In the genomic region with DNA sequence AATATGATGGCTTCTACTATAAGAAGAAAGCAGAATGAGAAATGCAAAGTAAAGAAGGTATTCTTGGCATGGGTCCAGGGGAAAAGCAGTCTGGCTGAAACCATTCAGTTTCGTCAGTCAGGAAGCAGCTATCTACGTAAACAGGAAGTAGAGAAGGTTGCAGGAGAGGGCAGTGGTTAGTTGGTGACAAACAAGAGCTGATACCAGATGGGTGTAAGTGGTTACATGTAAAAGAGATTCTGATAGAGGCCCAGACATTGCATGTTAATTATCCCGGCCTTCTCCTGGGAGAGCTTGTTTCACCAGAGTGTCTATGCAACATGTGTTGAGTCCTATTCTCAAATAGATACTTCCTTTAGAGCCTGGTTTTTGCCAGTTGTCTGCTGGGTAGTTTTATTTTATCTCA, we compare ENCODE assay signal across 8 cellular contexts. TPM values are rescaled to one million over a fixed set of nuclear protein-coding genes. Genes with fewer than 3 reads are reported as not detected.
A peak's percentile ranks its signal among the peaks of the same experiment; 100 is the strongest.
DNase-seq lines count a peak whose midpoint lies in the region; ATAC-seq, FAIRE-seq and TF ChIP-seq lines count a peak whose summit lies in the region.

No MANE protein-coding gene starts in this region.

- peaks cover 26% of the 10 kb centered on the region for H3K36me3 Mint-ChIP-seq in activated naive CD4-positive, alpha-beta T cell treated with anti-CD3 and anti-CD28 coated beads, Interleukin-2, amount 50 U/mL, for 24 hours

- no peaks in the 10 kb centered on the region for H3K79me2 ChIP-seq in HepG2 (ENCODE audit: insufficient read depth, low read length)

- H3K27ac ChIP-seq in HepG2 (ENCODE audit: extremely low read length, insufficient read depth, low read length), result peak overlapping the region; percentile 1

- H3K36me3 ChIP-seq in HepG2 (replicated peaks in 1 of 2; ENCODE audit: control insufficient read depth in 1 of 2, insufficient read depth in 2 of 2, low read length in 2 of 2), result no peaks in the 10 kb centered on the region

- no peak for TF ChIP-seq POLR2A in HepG2 (IDR thresholded peaks at IDR 0.05; ENCODE audit: insufficient read depth in 1 of 2, low read depth in 2 of 2, low read length in 2 of 2)

- 58% methylated on average over 3 of the region's 3 CpGs for WGBS in HepG2 (ENCODE audit: low lambda C conversion rate)

- H3K9me3 ChIP-seq in HepG2 (ENCODE audit: low read length), result no peaks in the 10 kb centered on the region

- peaks cover 64% of the 10 kb centered on the region for H3K4me1 Mint-ChIP-seq in activated naive CD4-positive, alpha-beta T cell treated with anti-CD3 and anti-CD28 coated beads, Interleukin-2, amount 50 U/mL, for 24 hours

- H3K27me3 Mint-ChIP-seq in activated naive CD4-positive, alpha-beta T cell treated with anti-CD3 and anti-CD28 coated beads, Interleukin-2, amount 50 U/mL, for 24 hours, result no peaks in the 10 kb centered on the region

- in situ Hi-C loops in HepG2 (cut with HindIII; ENCODE audit: extremely low pct_ligation_motif_present, low pct_unique_long_range_greater_than_20kb), result no loop called here

- ATAC-seq in GM19324 (IDR thresholded peaks at IDR 0.05; ENCODE audit: low FRiP score, unreplicated experiment) (peak; percentile 100), HG03439 (IDR thresholded peaks at IDR 0.05; ENCODE audit: unreplicated experiment) (peak; percentile 98), HepG2 (peak; percentile 65)
- ATAC-seq in stimulated activated naive CD8-positive, alpha-beta T cell treated with anti-CD3 and anti-CD28 coated beads, Interleukin-15, Interleukin-2, amounts not matched to agents 100 U/mL and 50 U/mL, for 24 hours, result peak; percentile 98

- DNase-seq in CD1c-positive myeloid dendritic cell (ENCODE audit: extremely low spot score) (peak; percentile 77), HepG2 (ENCODE audit: low spot score) (peak; percentile 82), NCI-H1930 (lab: John Stamatoyannopoulos, UW) (no peak)
- DNase-seq in stimulated activated naive CD8-positive, alpha-beta T cell treated with anti-CD3 and anti-CD28 coated beads, Interleukin-15, Interleukin-2, amounts not matched to agents 100 U/mL and 50 U/mL, for 24 hours, result peak; percentile 36

- H3K27ac Mint-ChIP-seq in activated naive CD4-positive, alpha-beta T cell treated with anti-CD3 and anti-CD28 coated beads, Interleukin-2, amount 50 U/mL, for 24 hours, result peak overlapping the region; percentile 82

- TF ChIP-seq EP300 in HepG2 (IDR thresholded peaks at IDR 0.05; ENCODE audit: low read depth in 2 of 2, low read length in 2 of 2) (peak in 1 of 2 experiments; percentile 63; a peak in 1 of 4 replicates), HepG2 (CRISPR knock-in tag; IDR thresholded peaks at IDR 0.05; ENCODE audit: borderline replicate concordance) (no peak)

- no peaks in the 10 kb centered on the region for H4K20me1 ChIP-seq in HepG2 (ENCODE audit: insufficient read depth, low read length)

- no peak overlapping the region for H3K4me3 ChIP-seq in HepG2 (replicated peaks in 1 of 3; ENCODE audit: insufficient read depth in 1 of 3, low read depth in 2 of 3, low read length in 3 of 3)

- peaks cover 8% of the 10 kb centered on the region for H3K9me3 Mint-ChIP-seq in activated naive CD4-positive, alpha-beta T cell treated with anti-CD3 and anti-CD28 coated beads, Interleukin-2, amount 50 U/mL, for 24 hours

- H2AFZ ChIP-seq in HepG2 (ENCODE audit: low read length), result no peak overlapping the region

- no peaks in the 10 kb centered on the region for H3K27me3 ChIP-seq in HepG2 (ENCODE audit: control insufficient read depth in 1 of 2, insufficient read depth in 2 of 2, low read length in 2 of 2)

- no peak for TF ChIP-seq RAD21 in HepG2 (CRISPR knock-in tag; IDR thresholded peaks at IDR 0.05)

- BruUV-seq in HepG2 (replicated peaks; lab: Mats Ljungman, UMichigan), result no TSS peak

- FAIRE-seq in HepG2 (lab: Jason Lieb, UNC), result peak; percentile 51

- H3K4me3 Mint-ChIP-seq in activated naive CD4-positive, alpha-beta T cell treated with anti-CD3 and anti-CD28 coated beads, Interleukin-2, amount 50 U/mL, for 24 hours, result peak overlapping the region; percentile 57

- intact Hi-C loops in HepG2 (cut with micrococcal nuclease; ENCODE audit: unreplicated experiment), result no loop called here

- peaks cover 48% of the 10 kb centered on the region for H3K4me1 ChIP-seq in HepG2 (ENCODE audit: insufficient read depth, low read length)

- CTCF ChIA-PET in HepG2 (lab: Yijun Ruan, JAX; ENCODE audit: low intra/inter-chr PET ratio, low total read pairs), result no interaction called here

- H3K4me2 ChIP-seq in HepG2 (ENCODE audit: low read depth, low read length), result peak overlapping the region; percentile 18; the same call in 1 of the 2 replicates

- POLR2A ChIA-PET in HepG2 (lab: Yijun Ruan, JAX), result interaction anchor here (1.0 kb wide), 1 partner anchor 37 kb away, joined by 3 read pairs; no protein-coding TSS in a partner anchor

- peak; percentile 13; the same call in 1 of the 2 replicates for TF ChIP-seq CTCF in HepG2 (CRISPR knock-in tag; IDR thresholded peaks at IDR 0.05)

- H3K9ac ChIP-seq in HepG2 (ENCODE audit: insufficient read depth, low read depth, low read length), result no peak overlapping the region

TF ChIP-seq in PFSK-1, 5 proteins besides CTCF, POLR2A, EP300 and RAD21 (continues in another document):
- TF ChIP-seq SIN3A (IDR thresholded peaks at IDR 0.05; ENCODE audit: borderline replicate concordance, insufficient read depth, low read length) (no peak), FOXP2 (optimal IDR thresholded peaks at IDR 0.05; ENCODE audit: borderline replicate concordance, extremely low read depth, extremely low read length, insufficient read depth) (peak; percentile 93)

TF ChIP-seq in HepG2, 621 proteins besides CTCF, POLR2A, EP300 and RAD21 (continues in another document):
- TF ChIP-seq THAP11 (CRISPR knock-in tag; IDR thresholded peaks at IDR 0.05), result peak; percentile 55
- peak; percentile 77; the same call in 1 of the 2 replicates for TF ChIP-seq IRF2 (CRISPR knock-in tag; IDR thresholded peaks at IDR 0.05)
- TF ChIP-seq, protein P1, sequence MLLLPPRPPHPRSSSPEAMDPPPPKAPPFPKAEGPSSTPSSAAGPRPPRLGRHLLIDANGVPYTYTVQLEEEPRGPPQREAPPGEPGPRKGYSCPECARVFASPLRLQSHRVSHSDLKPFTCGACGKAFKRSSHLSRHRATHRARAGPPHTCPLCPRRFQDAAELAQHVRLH (CRISPR knock-in tag; IDR thresholded peaks at IDR 0.05; ENCODE audit: borderline replicate concordance, low read depth), result no peak
- no peak for TF ChIP-seq ZNF563 (CRISPR knock-in tag; IDR thresholded peaks at IDR 0.05)
- peak; percentile 56; the same call in 1 of the 2 replicates for TF ChIP-seq SALL1 (CRISPR knock-in tag; IDR thresholded peaks at IDR 0.05)
- no peak for TF ChIP-seq DMAP1 (CRISPR knock-in tag; IDR thresholded peaks at IDR 0.05)
- TF ChIP-seq HOXD1 (CRISPR knock-in tag; IDR thresholded peaks at IDR 0.05), result 0 out of 2 replicates have a peak, but pooled peaks have one; percentile 31
- peak; percentile 41; the same call in 1 of the 2 replicates for TF ChIP-seq ISL2 (CRISPR knock-in tag; IDR thresholded peaks at IDR 0.05)
- TF ChIP-seq ARHGAP35 (CRISPR knock-in tag; IDR thresholded peaks at IDR 0.05; ENCODE audit: borderline replicate concordance), result no peak
- no peak for TF ChIP-seq EZH2 (conservative IDR thresholded peaks at IDR 0.05; ENCODE audit: low read depth, low read length)
- TF ChIP-seq ZNF260 (CRISPR knock-in tag; IDR thresholded peaks at IDR 0.05; ENCODE audit: borderline replicate concordance, low read depth), result no peak
- TF ChIP-seq FOXA1 (IDR thresholded peaks at IDR 0.05), result no peak
- peak; percentile 82 for TF ChIP-seq FOXA1 (CRISPR knock-in tag; IDR thresholded peaks at IDR 0.05)
- 0 out of 2 replicates have a peak, but pooled peaks have one; percentile 36 for TF ChIP-seq GATAD1 (CRISPR knock-in tag; IDR thresholded peaks at IDR 0.05)

RNA-seq across cellular contexts. Expression of gene PSMA1, which starts 58.4 kb away (rescaled TPM):
- polyA plus RNA-seq in PFSK-1 (2012; ENCODE audit: insufficient read length, low read depth), result 143 TPM
- 229 and 297 TPM in 2 replicates for total RNA-seq in HepG2 (2016; rRNA removed; fragmentation: Illumina TruSeq; extraction: Trizol)
- 86.1 and 98.3 TPM in 2 replicates for total RNA-seq in HepG2 (2016; cell fraction: cytosol; rRNA removed; fragmentation: Illumina TruSeq; extraction: Trizol; ENCODE audit: low read depth)
- total RNA-seq in HepG2 (2016; cell fraction: insoluble cytoplasmic fraction; rRNA removed; fragmentation: Illumina TruSeq; extraction: Trizol), result 235 and 298 TPM in 2 replicates
- total RNA-seq in HepG2 (2016; cell fraction: membrane; rRNA removed; fragmentation: Illumina TruSeq; extraction: Trizol), result 151 and 152 TPM in 2 replicates
- 206 and 228 TPM in 2 replicates for total RNA-seq in HepG2 (2016; cell fraction: nucleus; rRNA removed; fragmentation: Illumina TruSeq; extraction: Trizol)
- polyA plus RNA-seq in HepG2 (2011; rRNA removed), result 147 and 188 TPM in 2 replicates
- polyA plus RNA-seq in HepG2 (2011; cell fraction: cytosol; rRNA removed), result 93.4 and 123 TPM in 2 replicates
- polyA plus RNA-seq in HepG2 (2011; cell fraction: nucleus; rRNA removed), result 205 and 235 TPM in 2 replicates
- 150 and 164 TPM in 2 replicates for polyA plus RNA-seq in HepG2 (2012)
- polyA plus RNA-seq in HepG2 (2016; cell fraction: cytosol; fragmentation: Illumina TruSeq; extraction: Trizol; ENCODE audit: low read depth), result 104 and 115 TPM in 2 replicates
- polyA plus RNA-seq in HepG2 (2016; cell fraction: insoluble cytoplasmic fraction; fragmentation: Illumina TruSeq; extraction: Trizol; ENCODE audit: low read depth), result 277 and 286 TPM in 2 replicates
- 132 and 150 TPM in 2 replicates for polyA plus RNA-seq in HepG2 (2016; cell fraction: membrane; fragmentation: Illumina TruSeq; extraction: Trizol; ENCODE audit: low read depth)
- polyA plus RNA-seq in HepG2 (2016; cell fraction: nucleus; fragmentation: Illumina TruSeq; extraction: Trizol; ENCODE audit: insufficient read depth, low read depth), result 379 and 390 TPM in 2 replicates
- polyA minus RNA-seq in HepG2 (2011; rRNA and poly(A)+ RNA removed; ENCODE audit: low replicate concordance), result 69.2 and 105 TPM in 2 replicates
- polyA minus RNA-seq in HepG2 (2011; cell fraction: cytosol; rRNA and poly(A)+ RNA removed), result 60.5 and 74.7 TPM in 2 replicates
- polyA minus RNA-seq in HepG2 (2011; cell fraction: nucleus; rRNA and poly(A)+ RNA removed), result 131 and 140 TPM in 2 replicates

Comparison
In these comparisons a context has a peak if more than half of its experiments do, and no peak if none do; other contexts are left out.
1. DNase-seq: peak in CD1c-positive myeloid dendritic cell (single experiment), HepG2 (single experiment) and stimulated activated naive CD8-positive, alpha-beta T cell treated with anti-CD3 and anti-CD28 coated beads, Interleukin-15, Interleukin-2, amounts not matched to agents 100 U/mL and 50 U/mL, for 24 hours (single experiment); none in NCI-H1930 (0 of 2).
2. Peak in every context shown above with its lines, with median percentiles within 50 percentile points of each other: ATAC-seq.